In the genomic region with DNA sequence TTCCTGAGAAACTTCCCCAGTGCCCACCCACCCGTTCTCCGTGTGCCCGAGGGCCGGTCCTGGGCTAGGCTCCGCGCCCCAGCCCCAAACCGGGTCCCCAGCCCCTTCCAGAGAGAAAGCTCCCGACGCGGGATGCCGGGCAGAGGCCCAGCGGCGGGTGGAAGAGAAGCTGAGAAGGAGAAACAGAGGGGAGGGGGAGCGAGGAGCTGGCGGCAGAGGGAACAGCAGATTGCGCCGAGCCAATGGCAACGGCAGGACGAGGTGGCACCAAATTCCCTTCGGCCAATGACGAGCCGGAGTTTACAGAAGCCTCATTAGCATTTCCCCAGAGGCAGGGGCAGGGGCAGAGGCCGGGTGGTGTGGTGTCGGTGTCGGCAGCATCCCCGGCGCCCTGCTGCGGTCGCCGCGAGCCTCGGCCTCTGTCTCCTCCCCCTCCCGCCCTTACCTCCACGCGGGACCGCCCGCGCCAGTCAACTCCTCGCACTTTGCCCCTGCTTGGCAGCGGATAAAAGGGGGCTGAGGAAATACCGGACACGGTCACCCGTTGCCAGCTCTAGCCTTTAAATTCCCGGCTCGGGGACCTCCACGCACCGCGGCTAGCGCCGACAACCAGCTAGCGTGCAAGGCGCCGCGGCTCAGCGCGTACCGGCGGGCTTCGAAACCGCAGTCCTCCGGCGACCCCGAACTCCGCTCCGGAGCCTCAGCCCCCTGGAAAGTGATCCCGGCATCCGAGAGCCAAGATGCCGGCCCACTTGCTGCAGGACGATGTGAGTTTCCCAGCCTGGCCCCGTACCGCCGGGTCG, we compare ENCODE assay signal across 1 cellular context.
TF ChIP-seq lines count a peak whose summit lies in the region.

A gene (plus strand): TSS at position 469 of the 803 bp plus-strand sequence. CDS start 272 bp downstream, at position 741.

TF ChIP-seq in SK-N-SH, 30 proteins besides CTCF, POLR2A, EP300 and RAD21 (continued from another document):
- TF ChIP-seq, protein P1, sequence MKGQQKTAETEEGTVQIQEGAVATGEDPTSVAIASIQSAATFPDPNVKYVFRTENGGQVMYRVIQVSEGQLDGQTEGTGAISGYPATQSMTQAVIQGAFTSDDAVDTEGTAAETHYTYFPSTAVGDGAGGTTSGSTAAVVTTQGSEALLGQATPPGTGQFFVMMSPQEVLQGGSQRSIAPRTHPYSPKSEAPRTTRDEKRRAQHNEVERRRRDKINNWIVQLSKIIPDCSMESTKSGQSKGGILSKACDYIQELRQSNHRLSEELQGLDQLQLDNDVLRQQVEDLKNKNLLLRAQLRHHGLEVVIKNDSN (IDR thresholded peaks at IDR 0.05; ENCODE audit: borderline replicate concordance, low read depth): no peak
- TF ChIP-seq FOXJ3 (CRISPR knock-in tag; IDR thresholded peaks at IDR 0.05) (no peak), TEAD4 (IDR thresholded peaks at IDR 0.05; ENCODE audit: borderline replicate concordance, insufficient read depth) (no peak), EZH2phosphoT487 (IDR thresholded peaks at IDR 0.05; ENCODE audit: borderline replicate concordance, low read depth) (no peak), GABPA (IDR thresholded peaks at IDR 0.05; ENCODE audit: low read depth) (no peak), RXRA (IDR thresholded peaks at IDR 0.05; ENCODE audit: borderline replicate concordance, low read depth) (no peak; the same call in 1 of the 2 replicates), FOSL2 (IDR thresholded peaks at IDR 0.05; ENCODE audit: borderline replicate concordance, low read depth) (no peak), TCF12 (IDR thresholded peaks at IDR 0.05) (no peak), RFX5 (IDR thresholded peaks at IDR 0.05; ENCODE audit: low read length) (peak; percentile 77; the same call in 1 of the 2 replicates)
- TF ChIP-seq, protein P2, sequence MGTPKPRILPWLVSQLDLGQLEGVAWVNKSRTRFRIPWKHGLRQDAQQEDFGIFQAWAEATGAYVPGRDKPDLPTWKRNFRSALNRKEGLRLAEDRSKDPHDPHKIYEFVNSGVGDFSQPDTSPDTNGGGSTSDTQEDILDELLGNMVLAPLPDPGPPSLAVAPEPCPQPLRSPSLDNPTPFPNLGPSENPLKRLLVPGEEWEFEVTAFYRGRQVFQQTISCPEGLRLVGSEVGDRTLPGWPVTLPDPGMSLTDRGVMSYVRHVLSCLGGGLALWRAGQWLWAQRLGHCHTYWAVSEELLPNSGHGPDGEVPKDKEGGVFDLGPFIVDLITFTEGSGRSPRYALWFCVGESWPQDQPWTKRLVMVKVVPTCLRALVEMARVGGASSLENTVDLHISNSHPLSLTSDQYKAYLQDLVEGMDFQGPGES (IDR thresholded peaks at IDR 0.05; ENCODE audit: low read depth, low read length): no peak
